ENCODE assay signal across 36 cellular contexts in genomic region chr1:87194856-87195255, GRCh38.
"Had no signal": no experiment of that assay in that cellular context is flagged by ENCODE, and none has a peak within 500 bp of the region (broad histone marks: within the 10 kb centered on the region; RNA-seq: fewer than 3 reads in every experiment).

No MANE protein-coding gene starts in this region.

- H3K4me3 ChIP-seq: adrenal gland, cardiac muscle cell had no signal

- ATAC-seq: activated CD8-positive, alpha-beta T cell treated with anti-CD3 and anti-CD28 coated beads for 36 hours; activated naive CD4-positive, alpha-beta T cell treated with anti-CD3 and anti-CD28 coated beads, Interleukin-2, amount 50 U/mL, for 72 hours; activated T-cell treated with anti-CD3 and anti-CD28 coated beads, Interleukin-2, amount 50 U/mL, for 4 hours; activated T-cell treated with anti-CD3 and anti-CD28 coated beads, Interleukin-2, amount 50 U/mL, for 72 hours; activated T-helper 17 cell treated with anti-CD3 and anti-CD28 coated beads, Interleukin-2, amount 50 U/mL, for 72 hours had no signal

- H3K27ac Mint-ChIP-seq: activated B cell treated with CpG ODN at 0.5 μM for 24 hours; activated CD4-positive, alpha-beta memory T cell treated with anti-CD3 and anti-CD28 coated beads for 36 hours; activated CD4-positive, alpha-beta T cell treated with anti-CD3 and anti-CD28 coated beads, Interleukin-2, amount 10 ng/mL, durations not matched to agents 24 days and 14 days; activated CD8-positive, alpha-beta T cell treated with anti-CD3 and anti-CD28 coated beads for 36 hours; activated naive CD4-positive, alpha-beta T cell treated with anti-CD3 and anti-CD28 coated beads for 36 hours; activated naive CD4-positive, alpha-beta T cell treated with anti-CD3 and anti-CD28 coated beads, Interleukin-2, amount 50 U/mL, for 72 hours; activated naive CD8-positive, alpha-beta T cell treated with anti-CD3 and anti-CD28 coated beads for 36 hours; activated T-cell treated with anti-CD3 and anti-CD28 coated beads, Interleukin-2, amount 50 U/mL, for 72 hours; activated T-helper 1 cell treated with anti-CD3 and anti-CD28 coated beads, Interleukin-12 subunit alpha, Interleukin-12 subunit beta, Interleukin-2, Interleukin-4 antibody, amounts not matched to agents 30 ng/mL and 10 ng/mL and 1 ng/mL, durations not matched to agents 14 hours and 24 hours and 36 hours; activated T-helper 17 cell treated with anti-CD3 and anti-CD28 coated beads, Interleukin-2, amount 50 U/mL, for 72 hours; brain; T-helper 1 cell treated with Interleukin-12 subunit alpha and Interleukin-12 subunit beta and Interleukin-4 antibody, amounts not matched to agents 30 μg/mL and 1 μg/mL, for 36 hours; T-helper 2 cell treated with Interferon-gamma antibody and Interleukin-4, amounts not matched to agents 5 μg/mL and 100 μg/mL, for 36 hours had no signal

- H3K36me3 ChIP-seq: adrenal gland, cardiac muscle cell had no signal

- DNase-seq: activated B cell treated with CpG ODN at 0.5 μM for 24 hours; activated CD4-positive, alpha-beta memory T cell treated with anti-CD3 and anti-CD28 coated beads for 36 hours; activated CD4-positive, alpha-beta T cell treated with anti-CD3 and anti-CD28 coated beads for 4 hours; activated CD4-positive, alpha-beta T cell treated with anti-CD3 and anti-CD28 coated beads, Interleukin-2, amount 10 ng/mL, durations not matched to agents 24 days and 14 days; activated CD4-positive, alpha-beta T cell treated with anti-CD3 and anti-CD28 coated beads, Interleukin-2, amount 50 U/mL, for 1 hour; activated CD4-positive, alpha-beta T cell treated with anti-CD3 and anti-CD28 coated beads, Interleukin-2, amount 50 U/mL, for 4 hours; activated CD4-positive, CD25-positive, alpha-beta regulatory T cell treated with anti-CD3 and anti-CD28 coated beads, Interleukin-2, amount 50 U/mL, for 72 hours; activated CD8-positive, alpha-beta memory T cell treated with anti-CD3 and anti-CD28 coated beads, Interleukin-2, amount 50 U/mL, for 4 hours; activated CD8-positive, alpha-beta T cell treated with anti-CD3 and anti-CD28 coated beads for 36 hours; activated effector memory CD4-positive, alpha-beta T cell treated with anti-CD3 and anti-CD28 coated beads, Interleukin-2, amount 50 U/mL, for 16 hours; activated gamma-delta T cell treated with Interleukin-2 at 50 U/mL for 16 hours; activated naive CD4-positive, alpha-beta T cell; activated naive CD4-positive, alpha-beta T cell treated with anti-CD3 and anti-CD28 coated beads for 36 hours; activated naive CD4-positive, alpha-beta T cell treated with anti-CD3 and anti-CD28 coated beads, Interleukin-2, amount 50 U/mL, for 16 hours; activated naive CD8-positive, alpha-beta T cell treated with anti-CD3 and anti-CD28 coated beads for 36 hours; activated T-cell treated with anti-CD3 and anti-CD28 coated beads for 4 hours; activated T-cell treated with anti-CD3 and anti-CD28 coated beads, Interleukin-2, amount 50 U/mL, for 1 hour; activated T-cell treated with anti-CD3 and anti-CD28 coated beads, Interleukin-2, amount 50 U/mL, for 4 hours; activated T-cell treated with anti-CD3 and anti-CD28 coated beads, Interleukin-2, amount 50 U/mL, for 72 hours; adrenal gland; amniotic stem cell; aorta; caudate nucleus; cerebellar nuclear complex; T-helper 1 cell; T-helper 2 cell; T-helper 9 cell had no signal

- H3K9me3 Mint-ChIP-seq: activated CD4-positive, alpha-beta T cell treated with anti-CD3 and anti-CD28 coated beads, Interleukin-2, amount 10 ng/mL, durations not matched to agents 24 days and 14 days; T-helper 2 cell treated with Interferon-gamma antibody and Interleukin-4, amounts not matched to agents 5 μg/mL and 100 μg/mL, for 36 hours had no signal

- H3K36me3 Mint-ChIP-seq: activated CD4-positive, alpha-beta memory T cell treated with anti-CD3 and anti-CD28 coated beads for 36 hours; activated naive CD4-positive, alpha-beta T cell treated with anti-CD3 and anti-CD28 coated beads, Interleukin-2, amount 50 U/mL, for 72 hours; activated naive CD8-positive, alpha-beta T cell treated with anti-CD3 and anti-CD28 coated beads for 36 hours had no signal

- H3K4me1 Mint-ChIP-seq: activated B cell treated with CpG ODN at 0.5 μM for 24 hours; activated CD4-positive, alpha-beta T cell treated with anti-CD3 and anti-CD28 coated beads, Interleukin-2, amount 10 ng/mL, durations not matched to agents 24 days and 14 days; activated naive CD8-positive, alpha-beta T cell treated with anti-CD3 and anti-CD28 coated beads for 36 hours; activated T-helper 17 cell treated with anti-CD3 and anti-CD28 coated beads, Interleukin-2, amount 50 U/mL, for 72 hours; brain; central memory CD8-positive, alpha-beta T cell had no signal

- H3K27ac ChIP-seq: adrenal gland, cardiac muscle cell, VCaP had no signal

- H3K9me3 ChIP-seq: adrenal gland had no signal

- H3K27me3 ChIP-seq: adrenal gland, cardiac muscle cell had no signal

- H3K4me3 Mint-ChIP-seq: activated B cell treated with CpG ODN at 0.5 μM for 24 hours; activated CD4-positive, alpha-beta memory T cell treated with anti-CD3 and anti-CD28 coated beads for 36 hours; activated CD4-positive, alpha-beta T cell treated with anti-CD3 and anti-CD28 coated beads, Interleukin-2, amount 10 ng/mL, durations not matched to agents 24 days and 14 days; activated CD8-positive, alpha-beta T cell treated with anti-CD3 and anti-CD28 coated beads for 36 hours; activated naive CD4-positive, alpha-beta T cell treated with anti-CD3 and anti-CD28 coated beads for 36 hours; activated naive CD8-positive, alpha-beta T cell treated with anti-CD3 and anti-CD28 coated beads for 36 hours; activated T-cell treated with anti-CD3 and anti-CD28 coated beads, Interleukin-2, amount 50 U/mL, for 4 hours; activated T-cell treated with anti-CD3 and anti-CD28 coated beads, Interleukin-2, amount 50 U/mL, for 72 hours; activated T-helper 1 cell treated with anti-CD3 and anti-CD28 coated beads, Interleukin-12 subunit alpha, Interleukin-12 subunit beta, Interleukin-2, Interleukin-4 antibody, amounts not matched to agents 30 ng/mL and 10 ng/mL and 1 ng/mL, durations not matched to agents 14 hours and 24 hours and 36 hours; activated T-helper 17 cell treated with anti-CD3 and anti-CD28 coated beads, Interleukin-2, amount 50 U/mL, for 72 hours; brain; central memory CD8-positive, alpha-beta T cell; T-helper 1 cell treated with Interleukin-12 subunit alpha and Interleukin-12 subunit beta and Interleukin-4 antibody, amounts not matched to agents 30 μg/mL and 1 μg/mL, for 36 hours; T-helper 2 cell treated with Interferon-gamma antibody and Interleukin-4, amounts not matched to agents 5 μg/mL and 100 μg/mL, for 36 hours had no signal

- H3K4me1 ChIP-seq: adrenal gland had no signal
